ENCODE assay signal across 11 cellular contexts in the genomic region with DNA sequence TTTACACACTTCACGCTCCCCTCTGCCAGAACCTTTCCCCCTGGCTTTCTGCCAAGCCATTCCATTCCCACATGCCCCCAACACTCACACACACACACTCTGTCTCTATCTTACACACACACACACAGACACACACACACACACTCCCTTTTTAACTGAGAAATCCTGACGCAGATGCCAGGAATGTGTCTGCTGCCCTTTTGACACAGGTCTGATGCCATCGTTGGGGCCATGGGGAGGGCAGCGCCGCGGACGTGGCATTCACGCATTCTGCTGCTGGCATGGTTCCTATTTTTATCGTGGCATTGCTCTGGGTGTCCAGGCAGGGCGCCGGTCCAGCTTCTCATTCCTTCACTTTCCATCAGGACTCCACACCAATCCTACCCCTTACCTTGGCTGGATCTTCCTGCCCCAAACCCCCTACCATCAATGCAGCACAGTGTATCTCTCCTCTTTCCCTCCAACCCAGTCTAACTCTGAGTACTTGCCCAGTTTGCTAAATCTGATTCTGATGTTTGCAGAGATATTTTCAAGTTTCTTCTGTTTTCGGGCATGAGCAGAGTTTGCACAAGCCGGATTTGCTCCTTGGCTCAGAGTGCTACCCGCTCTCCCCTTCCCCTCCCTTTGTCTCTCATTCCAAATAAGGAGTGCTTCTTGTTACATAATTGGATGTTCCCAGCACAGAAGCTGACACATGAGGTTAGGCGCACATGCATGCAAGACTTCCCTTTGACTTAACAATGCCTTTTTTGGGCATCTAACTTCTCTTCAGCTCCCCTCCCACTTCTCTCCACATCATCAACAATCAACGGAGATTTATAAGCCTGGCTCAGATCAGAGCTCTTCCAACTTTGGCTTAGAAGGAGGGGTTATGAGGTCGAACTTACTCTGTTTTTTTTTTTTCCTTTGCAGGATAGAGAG. TPM values are rescaled to one million over a fixed set of nuclear protein-coding genes. Genes with fewer than 3 reads are reported as not detected.
DNase-seq lines count a peak whose midpoint lies in the region; ATAC-seq and TF ChIP-seq lines count a peak whose summit lies in the region.
"Had no signal": no experiment of that assay in that cellular context is flagged by ENCODE, and none has a peak within 500 bp of the region (broad histone marks: within the 10 kb centered on the region; RNA-seq: fewer than 3 reads in every experiment).

No MANE protein-coding gene starts in this region.

- H2AFZ ChIP-seq in trophoblast cell (ENCODE audit: insufficient read depth, low read length, poor library complexity) = no peak overlapping the region

- H3K9ac ChIP-seq in trophoblast cell (ENCODE audit: low read length) = no peak overlapping the region

- no peak overlapping the region for H3K27ac Mint-ChIP-seq in endothelial cell (ENCODE audit: unreplicated experiment)

- ATAC-seq in left lung = peak; percentile 82
- ATAC-seq in activated CD4-positive, CD25-positive, alpha-beta regulatory T cell treated with anti-CD3 and anti-CD28 coated beads, Interleukin-2, amount 50 U/mL, for 24 hours = no peak
- ATAC-seq: GM12878 had no signal

- TF ChIP-seq CTCF in LNCaP clone FGC (IDR thresholded peaks at IDR 0.05; ENCODE audit: control insufficient read depth, extremely low read depth, insufficient read depth) (no peak), left lung (IDR thresholded peaks at IDR 0.05) (no peak), suprapubic skin (IDR thresholded peaks at IDR 0.05) (no peak), endothelial cell (IDR thresholded peaks at IDR 0.05; ENCODE audit: unreplicated experiment) (no peak)

- H3K4me1 ChIP-seq in left lung (peaks cover 6% of the 10 kb centered on the region in 2 donors), suprapubic skin (peaks cover 9% of the 10 kb centered on the region), trophoblast cell (ENCODE audit: control insufficient read depth in 1 of 2, insufficient read depth in 2 of 2, low read length in 2 of 2) (no peaks in the 10 kb centered on the region)

- no peak overlapping the region for H3K18ac ChIP-seq in trophoblast cell (ENCODE audit: low read length)

- intact Hi-C loops in left lung (cut with DNase I) = no loop called here

- peak; percentile 95 for TF ChIP-seq EP300 in suprapubic skin (IDR thresholded peaks at IDR 0.05)

- no peaks in the 10 kb centered on the region for H3K9me3 ChIP-seq in left lung
- no peaks in the 10 kb centered on the region for H3K9me3 ChIP-seq in suprapubic skin
- H3K9me3 ChIP-seq in trophoblast cell (ENCODE audit: insufficient read depth, low read depth, low read length) = no peaks in the 10 kb centered on the region

- H3K23ac ChIP-seq in trophoblast cell (ENCODE audit: low read length) = no peak overlapping the region

- no peak overlapping the region for H4K91ac ChIP-seq in trophoblast cell (ENCODE audit: low read depth, low read length)

- H2BK120ac ChIP-seq in trophoblast cell (ENCODE audit: insufficient read depth, low read length, poor library complexity) = no peak overlapping the region

- H3K36me3 ChIP-seq in left lung (peaks cover 0 to 100% of the 10 kb centered on the region in 2 donors), suprapubic skin (peaks cover 93% of the 10 kb centered on the region), trophoblast cell (ENCODE audit: control insufficient read depth in 1 of 2, insufficient read depth in 2 of 2, low read length in 2 of 2) (peaks cover 18 to 54% of the 10 kb centered on the region in 2 experiments)

- H3K27me3 ChIP-seq in left lung (no peaks in the 10 kb centered on the region), suprapubic skin (no peaks in the 10 kb centered on the region), trophoblast cell (ENCODE audit: insufficient read depth, low read length) (no peaks in the 10 kb centered on the region)

- H3K79me2 ChIP-seq in trophoblast cell (ENCODE audit: control insufficient read depth, insufficient read depth, low read length, poor library complexity) = no peaks in the 10 kb centered on the region

- H3K4me1 Mint-ChIP-seq in endothelial cell (ENCODE audit: unreplicated experiment) = peaks cover 17% of the 10 kb centered on the region

- TF ChIP-seq POLR2A in suprapubic skin (IDR thresholded peaks at IDR 0.05) = no peak

- H3K27ac ChIP-seq in caudate nucleus (ENCODE audit: low read depth, low read length) = peak overlapping the region; percentile 48
- peak overlapping the region; percentile 64 to 74 for H3K27ac ChIP-seq in left lung
- peak overlapping the region; percentile 31 for H3K27ac ChIP-seq in suprapubic skin
- H3K27ac ChIP-seq in trophoblast cell (ENCODE audit: low read depth, low read length) = no peak overlapping the region
- H3K27ac ChIP-seq: HL-60 had no signal

- no peak overlapping the region for H2AK5ac ChIP-seq in trophoblast cell (ENCODE audit: low read length)

- 58% methylated on average over 17 of the region's 17 CpGs for WGBS in suprapubic skin
- WGBS in trophoblast cell (ENCODE audit: extremely low coverage, insufficient coverage, insufficient read length) = no CpG with 5 or more reads among the region's 17 CpGs

- H2BK5ac ChIP-seq in trophoblast cell (ENCODE audit: low read depth, low read length, poor library complexity) = no peak overlapping the region

- peak; percentile 86 for DNase-seq in LNCaP clone FGC (ENCODE audit: low read depth)
- peak in 31 of 61 donors; percentile 13 to 89 (median 35) for DNase-seq in caudate nucleus (lab: John Stamatoyannopoulos, UW)
- peak; percentile 39 to 76 for DNase-seq in left lung
- DNase-seq in suprapubic skin (ENCODE audit: low spot score in 2 of 2) = peak in 1 of 2 donors; percentile 68
- no peak for DNase-seq in trophoblast cell
- no peak for DNase-seq in endothelial cell (ENCODE audit: low spot score)
- no peak for DNase-seq in hippocampal formation (lab: John Stamatoyannopoulos, UW)

- no peak overlapping the region for H4K12ac ChIP-seq in trophoblast cell (ENCODE audit: low read depth, low read length)

- H4K8ac ChIP-seq in trophoblast cell (ENCODE audit: low read depth, low read length) = no peak overlapping the region

- H3K14ac ChIP-seq in trophoblast cell (ENCODE audit: low read length) = no peak overlapping the region

- no peak overlapping the region for H3K4me3 Mint-ChIP-seq in endothelial cell (ENCODE audit: unreplicated experiment)
- H3K4me3 Mint-ChIP-seq: central memory CD8-positive, alpha-beta T cell had no signal

- H3K36me3 Mint-ChIP-seq in endothelial cell (ENCODE audit: low read depth, unreplicated experiment) = peaks cover 36% of the 10 kb centered on the region

- no peak overlapping the region for H3K4me3 ChIP-seq in LNCaP clone FGC (ENCODE audit: low read depth, low read length)
- no peak overlapping the region for H3K4me3 ChIP-seq in left lung
- H3K4me3 ChIP-seq in suprapubic skin = no peak overlapping the region
- no peak overlapping the region for H3K4me3 ChIP-seq in trophoblast cell (ENCODE audit: low read depth, low read length)
- H3K4me3 ChIP-seq: GM12878 had no signal

- no peak overlapping the region for H3K4me2 ChIP-seq in trophoblast cell (ENCODE audit: low read length)

- H3K27me3 Mint-ChIP-seq in endothelial cell (ENCODE audit: unreplicated experiment) = peaks cover 2% of the 10 kb centered on the region
- H3K27me3 Mint-ChIP-seq: central memory CD8-positive, alpha-beta T cell had no signal

- no peak overlapping the region for H3K4ac ChIP-seq in trophoblast cell (ENCODE audit: low read depth, low read length)

- no peaks in the 10 kb centered on the region for H3K79me1 ChIP-seq in trophoblast cell (ENCODE audit: low read length)

- H2BK12ac ChIP-seq in trophoblast cell (ENCODE audit: low read length) = no peak overlapping the region

- H3K9me3 Mint-ChIP-seq in endothelial cell (ENCODE audit: unreplicated experiment) = no peaks in the 10 kb centered on the region
- H3K9me3 Mint-ChIP-seq: central memory CD8-positive, alpha-beta T cell had no signal

RNA-seq across cellular contexts. Expression of a gene that starts 18.8 kb away (rescaled TPM):
- total RNA-seq in left lung = 10 to 100 TPM; 58.1 to 66.4 TPM
- 100 to 1,000 TPM in 1 of 4 donors, 10 to 100 TPM in 3; 74.5 to 157 (median 86.0) TPM for total RNA-seq in suprapubic skin
- 22.9 and 23.5 TPM in 2 replicates for polyA plus RNA-seq in trophoblast cell (2013)
- 47.9 TPM for total RNA-seq in endothelial cell (ENCODE audit: unreplicated experiment)

Comparison
In these comparisons a context has a peak if more than half of its experiments do, and no peak if none do; other contexts are left out.
1. DNase-seq: peak in LNCaP clone FGC (single experiment), caudate nucleus (31 of 61) and left lung (2 of 2); none in trophoblast cell (0 of 2), endothelial cell (single experiment) and hippocampal formation (0 of 2).